In the genomic region with DNA sequence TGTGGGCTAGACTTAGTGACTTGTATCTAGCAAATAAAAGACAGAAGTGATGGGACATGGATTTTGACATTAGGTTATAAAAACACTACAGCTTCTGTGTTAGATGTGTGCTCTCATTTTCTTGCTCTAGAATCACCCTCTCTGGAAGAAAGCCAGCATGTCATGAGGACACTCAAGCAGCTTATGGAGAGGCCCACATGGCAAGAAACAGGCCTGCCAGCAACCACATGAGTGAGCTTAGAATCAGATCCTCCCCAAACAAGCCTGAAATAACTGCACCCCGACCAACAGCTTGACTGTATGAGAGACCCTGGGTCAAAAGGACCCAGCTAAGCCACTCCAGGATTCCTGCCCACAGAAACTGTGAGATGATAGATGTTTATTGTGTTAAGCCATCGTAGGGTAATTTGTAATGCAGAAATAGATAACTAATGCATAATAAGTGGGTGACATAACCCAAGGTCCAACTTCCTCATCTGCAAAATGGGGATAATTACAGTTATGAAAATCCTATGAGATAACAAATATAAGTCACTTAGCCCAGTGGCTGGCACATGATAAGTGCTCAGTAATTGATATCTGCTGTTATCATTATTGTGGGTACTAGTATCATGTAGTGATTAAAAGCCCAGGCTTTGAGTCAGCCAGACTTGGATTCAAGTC, we compare ENCODE assay signal across 1 cellular context.
TF ChIP-seq lines count a peak whose summit lies in the region.

No MANE protein-coding gene starts in this region.

TF ChIP-seq in WTC11, 78 proteins besides CTCF, POLR2A, EP300 and RAD21 (continued from another document):
- TF ChIP-seq, protein P1, sequence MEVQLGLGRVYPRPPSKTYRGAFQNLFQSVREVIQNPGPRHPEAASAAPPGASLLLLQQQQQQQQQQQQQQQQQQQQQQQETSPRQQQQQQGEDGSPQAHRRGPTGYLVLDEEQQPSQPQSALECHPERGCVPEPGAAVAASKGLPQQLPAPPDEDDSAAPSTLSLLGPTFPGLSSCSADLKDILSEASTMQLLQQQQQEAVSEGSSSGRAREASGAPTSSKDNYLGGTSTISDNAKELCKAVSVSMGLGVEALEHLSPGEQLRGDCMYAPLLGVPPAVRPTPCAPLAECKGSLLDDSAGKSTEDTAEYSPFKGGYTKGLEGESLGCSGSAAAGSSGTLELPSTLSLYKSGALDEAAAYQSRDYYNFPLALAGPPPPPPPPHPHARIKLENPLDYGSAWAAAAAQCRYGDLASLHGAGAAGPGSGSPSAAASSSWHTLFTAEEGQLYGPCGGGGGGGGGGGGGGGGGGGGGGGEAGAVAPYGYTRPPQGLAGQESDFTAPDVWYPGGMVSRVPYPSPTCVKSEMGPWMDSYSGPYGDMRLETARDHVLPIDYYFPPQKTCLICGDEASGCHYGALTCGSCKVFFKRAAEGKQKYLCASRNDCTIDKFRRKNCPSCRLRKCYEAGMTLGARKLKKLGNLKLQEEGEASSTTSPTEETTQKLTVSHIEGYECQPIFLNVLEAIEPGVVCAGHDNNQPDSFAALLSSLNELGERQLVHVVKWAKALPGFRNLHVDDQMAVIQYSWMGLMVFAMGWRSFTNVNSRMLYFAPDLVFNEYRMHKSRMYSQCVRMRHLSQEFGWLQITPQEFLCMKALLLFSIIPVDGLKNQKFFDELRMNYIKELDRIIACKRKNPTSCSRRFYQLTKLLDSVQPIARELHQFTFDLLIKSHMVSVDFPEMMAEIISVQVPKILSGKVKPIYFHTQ (CRISPR knock-in tag; IDR thresholded peaks at IDR 0.05) = no peak
- TF ChIP-seq HMGA2 (CRISPR knock-in tag; IDR thresholded peaks at IDR 0.05) (no peak), ELF4 (CRISPR knock-in tag; IDR thresholded peaks at IDR 0.05; ENCODE audit: low read depth) (no peak), GTF2I (CRISPR knock-in tag; conservative IDR thresholded peaks at IDR 0.05) (no peak), SMAD3 (CRISPR knock-in tag; IDR thresholded peaks at IDR 0.05; ENCODE audit: borderline replicate concordance) (no peak)
